7 cellular contexts compared by ENCODE assay signal in the genomic region with DNA sequence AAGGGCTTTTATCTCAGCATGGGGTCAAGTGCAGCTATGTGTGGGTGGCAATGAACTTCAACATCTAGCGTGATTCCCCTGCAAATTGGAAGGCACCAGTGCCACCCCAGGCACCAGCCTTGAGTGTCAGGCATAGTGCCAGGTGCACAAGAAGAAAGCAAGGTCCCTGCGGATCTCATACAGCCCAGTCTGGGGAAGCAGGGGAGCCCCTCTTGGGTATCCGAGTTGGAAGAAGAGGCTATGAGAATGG.
DNase-seq lines count a peak whose midpoint lies in the region; ATAC-seq and TF ChIP-seq lines count a peak whose summit lies in the region.

No MANE protein-coding gene starts in this region.

- ATAC-seq in activated CD8-positive, alpha-beta T cell treated with anti-CD3 and anti-CD28 coated beads for 36 hours, result no peak

- peaks cover 5% of the 10 kb centered on the region for H3K4me1 ChIP-seq in iPS-15b (ENCODE audit: control insufficient read depth, insufficient read depth, low read length)
- H3K4me1 ChIP-seq in spleen, result peaks cover 13 to 57% (median 34%) of the 10 kb centered on the region in 6 donors

- no peak for DNase-seq in HFF-Myc (ENCODE audit: extremely low read depth, low read depth)
- DNase-seq in activated CD8-positive, alpha-beta T cell treated with anti-CD3 and anti-CD28 coated beads for 36 hours, result no peak
- DNase-seq in spleen, result no peak
- no peak for DNase-seq in cerebellar cortex (ENCODE audit: low spot score)
- no peak for DNase-seq in NCI-H2196 treated with DMSO at 0.1 percent for 48 hours (lab: John Stamatoyannopoulos, UW; ENCODE audit: unreplicated experiment)
- DNase-seq in GOT3 (lab: John Stamatoyannopoulos, UW), result no peak

- TF ChIP-seq CTCF in HFF-Myc (IDR thresholded peaks at IDR 0.05; ENCODE audit: low read depth, low read length, missing control alignments) (no peak), spleen (IDR thresholded peaks at IDR 0.05 in 8 of 11, conservative IDR thresholded peaks at IDR 0.05 in 3 of 11) (no peak)
- no peak for TF ChIP-seq CTCF in activated CD8-positive, alpha-beta T cell treated with anti-CD3 and anti-CD28 coated beads for 36 hours (IDR thresholded peaks at IDR 0.05)

- no peak for TF ChIP-seq POLR2A in spleen (IDR thresholded peaks at IDR 0.05)

- intact Hi-C loops in activated CD8-positive, alpha-beta T cell treated with anti-CD3 and anti-CD28 coated beads for 36 hours (cut with micrococcal nuclease), result loop anchor here (5.0 kb wide), 1 partner anchor 270 kb away; the partner anchor contains the start of gene RPS24
- intact Hi-C loops in spleen (cut with DNase I; ENCODE audit: low total_unique reads), result loop anchor here (5.0 kb wide), 1 partner anchor 255 kb away; no protein-coding TSS in a partner anchor

- H3K36me3 ChIP-seq in iPS-15b (ENCODE audit: control insufficient read depth, insufficient read depth, low read length) (no peaks in the 10 kb centered on the region), spleen (no peaks in the 10 kb centered on the region)

- no peaks in the 10 kb centered on the region for H3K27me3 Mint-ChIP-seq in activated CD8-positive, alpha-beta T cell treated with anti-CD3 and anti-CD28 coated beads for 36 hours

- H3K36me3 Mint-ChIP-seq in activated CD8-positive, alpha-beta T cell treated with anti-CD3 and anti-CD28 coated beads for 36 hours (ENCODE audit: low read depth), result no peaks in the 10 kb centered on the region

- H3K4me3 Mint-ChIP-seq in activated CD8-positive, alpha-beta T cell treated with anti-CD3 and anti-CD28 coated beads for 36 hours, result peak overlapping the region; percentile 74

- peaks cover 2% of the 10 kb centered on the region for H3K9me3 Mint-ChIP-seq in activated CD8-positive, alpha-beta T cell treated with anti-CD3 and anti-CD28 coated beads for 36 hours

- POLR2A ChIA-PET in activated CD8-positive, alpha-beta T cell treated with anti-CD3 and anti-CD28 coated beads for 36 hours (lab: Charles Lee), result interaction anchor here (1.0 kb wide), 1 partner anchor 250 kb away, joined by 3 read pairs; no protein-coding TSS in a partner anchor

- CTCF ChIA-PET in activated CD8-positive, alpha-beta T cell treated with anti-CD3 and anti-CD28 coated beads for 36 hours (lab: Charles Lee), result interaction anchor here (0.9 to 1.7 kb wide), 5 partner anchors 9 to 893 kb away, joined by 3 to 7 read pairs (median 4); no protein-coding TSS in a partner anchor

- H3K9me3 ChIP-seq in iPS-15b (ENCODE audit: control insufficient read depth, insufficient read depth, low read length) (no peaks in the 10 kb centered on the region), spleen (peaks cover 0 to 6% (median 0%) of the 10 kb centered on the region in 8 donors)

- peak overlapping the region; percentile 85 for H3K27ac Mint-ChIP-seq in activated CD8-positive, alpha-beta T cell treated with anti-CD3 and anti-CD28 coated beads for 36 hours

- peak overlapping the region; percentile 26 for H3K9ac ChIP-seq in iPS-15b (ENCODE audit: low read depth, low read length)

- H3K27ac ChIP-seq in spleen, result peak overlapping the region; percentile 91 to 98 (median 96)

- H3K27me3 ChIP-seq in iPS-15b (ENCODE audit: control insufficient read depth, insufficient read depth, low read length) (peaks cover 9% of the 10 kb centered on the region), spleen (replicated peaks in 1 of 7) (no peaks in the 10 kb centered on the region)

- WGBS in spleen, 5 donors, result 0 to 4% (median 3%) methylated on average over 3 of the region's 3 CpGs

- H3K4me1 Mint-ChIP-seq in activated CD8-positive, alpha-beta T cell treated with anti-CD3 and anti-CD28 coated beads for 36 hours (ENCODE audit: low read depth), result peaks cover 16% of the 10 kb centered on the region

- H3K4me3 ChIP-seq in HFF-Myc (replicated peaks; ENCODE audit: low read depth, low read length) (peak overlapping the region; percentile 57), iPS-15b (ENCODE audit: low read depth, low read length) (peak overlapping the region; percentile 66), spleen (peak overlapping the region; percentile 47 to 79 (median 52))
